Comparison of ENCODE assay signal across 1 cellular context in the genomic region with DNA sequence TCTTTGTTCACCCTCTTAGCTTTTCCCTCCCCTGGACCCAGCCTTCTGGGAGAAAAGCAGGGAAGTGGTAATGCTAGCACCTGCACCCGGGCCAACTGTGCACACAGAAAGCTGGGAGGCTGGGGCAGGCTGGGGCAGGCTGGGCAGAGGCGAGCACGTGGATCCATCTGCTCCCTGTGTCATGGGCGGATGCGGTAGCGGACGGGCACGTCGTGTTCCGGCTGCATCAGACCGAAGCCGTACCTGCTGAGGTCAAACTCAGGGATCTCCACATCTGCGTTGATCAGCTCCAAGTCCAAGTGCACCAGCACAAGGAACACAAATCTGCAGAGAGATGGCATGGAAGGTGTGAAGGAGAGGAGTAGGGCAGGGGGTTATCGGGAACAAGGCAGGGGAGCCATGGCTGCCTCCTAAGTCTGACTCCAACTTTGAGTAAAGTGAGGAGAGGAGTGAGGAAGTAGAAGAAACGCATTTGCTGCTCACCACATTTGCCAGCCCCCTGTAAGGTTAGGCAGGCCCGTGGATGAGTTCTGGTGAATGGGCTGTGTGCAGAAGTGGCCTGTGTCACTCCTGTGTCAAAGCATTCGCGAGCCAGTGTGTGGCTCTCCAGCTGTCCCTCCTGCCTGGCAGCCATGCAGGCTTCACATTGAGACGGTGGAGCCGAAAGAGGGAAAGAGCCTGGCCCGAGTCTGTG.
TF ChIP-seq lines count a peak whose summit lies in the region.

No MANE protein-coding gene starts in this region.

TF ChIP-seq in HepG2, 621 proteins besides CTCF, POLR2A, EP300 and RAD21:
- no peak for TF ChIP-seq CHCHD3 (CRISPR knock-in tag; IDR thresholded peaks at IDR 0.05)
- TF ChIP-seq PITX1 (CRISPR knock-in tag; IDR thresholded peaks at IDR 0.05): no peak
- TF ChIP-seq RFX1 (IDR thresholded peaks at IDR 0.05): no peak
- TF ChIP-seq ELF3 (CRISPR knock-in tag; IDR thresholded peaks at IDR 0.05): no peak
- no peak for TF ChIP-seq ZNF20 (CRISPR knock-in tag; IDR thresholded peaks at IDR 0.05)
- TF ChIP-seq CREB1 (IDR thresholded peaks at IDR 0.05): no peak
- no peak for TF ChIP-seq CREB1 (CRISPR knock-in tag; IDR thresholded peaks at IDR 0.05)
- no peak for TF ChIP-seq ZNF589 (CRISPR knock-in tag; conservative IDR thresholded peaks at IDR 0.05)
- no peak for TF ChIP-seq SIN3B (IDR thresholded peaks at IDR 0.05; ENCODE audit: low read length)
- no peak for TF ChIP-seq SP2 (CRISPR knock-in tag; IDR thresholded peaks at IDR 0.05)
- TF ChIP-seq, protein P1, sequence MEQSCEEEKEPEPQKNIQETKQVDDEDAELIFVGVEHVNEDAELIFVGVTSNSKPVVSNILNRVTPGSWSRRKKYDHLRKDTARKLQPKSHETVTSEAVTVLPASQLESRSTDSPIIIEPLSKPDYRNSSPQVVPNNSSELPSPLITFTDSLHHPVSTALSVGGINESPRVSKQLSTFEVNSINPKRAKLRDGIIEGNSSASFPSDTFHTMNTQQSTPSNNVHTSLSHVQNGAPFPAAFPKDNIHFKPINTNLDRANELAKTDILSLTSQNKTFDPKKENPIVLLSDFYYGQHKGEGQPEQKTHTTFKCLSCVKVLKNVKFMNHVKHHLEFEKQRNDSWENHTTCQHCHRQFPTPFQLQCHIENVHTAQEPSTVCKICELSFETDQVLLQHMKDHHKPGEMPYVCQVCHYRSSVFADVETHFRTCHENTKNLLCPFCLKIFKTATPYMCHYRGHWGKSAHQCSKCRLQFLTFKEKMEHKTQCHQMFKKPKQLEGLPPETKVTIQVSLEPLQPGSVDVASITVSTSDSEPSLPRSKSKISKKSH (CRISPR knock-in tag; IDR thresholded peaks at IDR 0.05; ENCODE audit: borderline replicate concordance): 0 out of 2 replicates have a peak, but pooled peaks have one; percentile 32
- 0 out of 2 replicates have a peak, but pooled peaks have one; percentile 40 for TF ChIP-seq MTA1 (CRISPR knock-in tag; IDR thresholded peaks at IDR 0.05; ENCODE audit: borderline replicate concordance)
- TF ChIP-seq RBAK (CRISPR knock-in tag; IDR thresholded peaks at IDR 0.05): no peak
- TF ChIP-seq, protein P2, sequence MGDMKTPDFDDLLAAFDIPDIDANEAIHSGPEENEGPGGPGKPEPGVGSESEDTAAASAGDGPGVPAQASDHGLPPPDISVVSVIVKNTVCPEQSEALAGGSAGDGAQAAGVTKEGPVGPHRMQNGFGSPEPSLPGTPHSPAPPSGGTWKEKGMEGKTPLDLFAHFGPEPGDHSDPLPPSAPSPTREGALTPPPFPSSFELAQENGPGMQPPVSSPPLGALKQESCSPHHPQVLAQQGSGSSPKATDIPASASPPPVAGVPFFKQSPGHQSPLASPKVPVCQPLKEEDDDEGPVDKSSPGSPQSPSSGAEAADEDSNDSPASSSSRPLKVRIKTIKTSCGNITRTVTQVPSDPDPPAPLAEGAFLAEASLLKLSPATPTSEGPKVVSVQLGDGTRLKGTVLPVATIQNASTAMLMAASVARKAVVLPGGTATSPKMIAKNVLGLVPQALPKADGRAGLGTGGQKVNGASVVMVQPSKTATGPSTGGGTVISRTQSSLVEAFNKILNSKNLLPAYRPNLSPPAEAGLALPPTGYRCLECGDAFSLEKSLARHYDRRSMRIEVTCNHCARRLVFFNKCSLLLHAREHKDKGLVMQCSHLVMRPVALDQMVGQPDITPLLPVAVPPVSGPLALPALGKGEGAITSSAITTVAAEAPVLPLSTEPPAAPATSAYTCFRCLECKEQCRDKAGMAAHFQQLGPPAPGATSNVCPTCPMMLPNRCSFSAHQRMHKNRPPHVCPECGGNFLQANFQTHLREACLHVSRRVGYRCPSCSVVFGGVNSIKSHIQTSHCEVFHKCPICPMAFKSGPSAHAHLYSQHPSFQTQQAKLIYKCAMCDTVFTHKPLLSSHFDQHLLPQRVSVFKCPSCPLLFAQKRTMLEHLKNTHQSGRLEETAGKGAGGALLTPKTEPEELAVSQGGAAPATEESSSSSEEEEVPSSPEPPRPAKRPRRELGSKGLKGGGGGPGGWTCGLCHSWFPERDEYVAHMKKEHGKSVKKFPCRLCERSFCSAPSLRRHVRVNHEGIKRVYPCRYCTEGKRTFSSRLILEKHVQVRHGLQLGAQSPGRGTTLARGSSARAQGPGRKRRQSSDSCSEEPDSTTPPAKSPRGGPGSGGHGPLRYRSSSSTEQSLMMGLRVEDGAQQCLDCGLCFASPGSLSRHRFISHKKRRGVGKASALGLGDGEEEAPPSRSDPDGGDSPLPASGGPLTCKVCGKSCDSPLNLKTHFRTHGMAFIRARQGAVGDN (CRISPR knock-in tag; IDR thresholded peaks at IDR 0.05): peak; percentile 24; the same call in 1 of the 2 replicates
- TF ChIP-seq, protein P3, sequence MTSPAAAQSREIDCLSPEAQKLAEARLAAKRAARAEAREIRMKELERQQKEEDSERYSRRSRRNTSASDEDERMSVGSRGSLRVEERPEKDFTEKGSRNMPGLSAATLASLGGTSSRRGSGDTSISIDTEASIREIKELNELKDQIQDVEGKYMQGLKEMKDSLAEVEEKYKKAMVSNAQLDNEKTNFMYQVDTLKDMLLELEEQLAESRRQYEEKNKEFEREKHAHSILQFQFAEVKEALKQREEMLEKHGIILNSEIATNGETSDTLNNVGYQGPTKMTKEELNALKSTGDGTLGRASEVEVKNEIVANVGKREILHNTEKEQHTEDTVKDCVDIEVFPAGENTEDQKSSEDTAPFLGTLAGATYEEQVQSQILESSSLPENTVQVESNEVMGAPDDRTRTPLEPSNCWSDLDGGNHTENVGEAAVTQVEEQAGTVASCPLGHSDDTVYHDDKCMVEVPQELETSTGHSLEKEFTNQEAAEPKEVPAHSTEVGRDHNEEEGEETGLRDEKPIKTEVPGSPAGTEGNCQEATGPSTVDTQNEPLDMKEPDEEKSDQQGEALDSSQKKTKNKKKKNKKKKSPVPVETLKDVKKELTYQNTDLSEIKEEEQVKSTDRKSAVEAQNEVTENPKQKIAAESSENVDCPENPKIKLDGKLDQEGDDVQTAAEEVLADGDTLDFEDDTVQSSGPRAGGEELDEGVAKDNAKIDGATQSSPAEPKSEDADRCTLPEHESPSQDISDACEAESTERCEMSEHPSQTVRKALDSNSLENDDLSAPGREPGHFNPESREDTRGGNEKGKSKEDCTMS (CRISPR knock-in tag; conservative IDR thresholded peaks at IDR 0.05): no peak
- TF ChIP-seq, protein P4, sequence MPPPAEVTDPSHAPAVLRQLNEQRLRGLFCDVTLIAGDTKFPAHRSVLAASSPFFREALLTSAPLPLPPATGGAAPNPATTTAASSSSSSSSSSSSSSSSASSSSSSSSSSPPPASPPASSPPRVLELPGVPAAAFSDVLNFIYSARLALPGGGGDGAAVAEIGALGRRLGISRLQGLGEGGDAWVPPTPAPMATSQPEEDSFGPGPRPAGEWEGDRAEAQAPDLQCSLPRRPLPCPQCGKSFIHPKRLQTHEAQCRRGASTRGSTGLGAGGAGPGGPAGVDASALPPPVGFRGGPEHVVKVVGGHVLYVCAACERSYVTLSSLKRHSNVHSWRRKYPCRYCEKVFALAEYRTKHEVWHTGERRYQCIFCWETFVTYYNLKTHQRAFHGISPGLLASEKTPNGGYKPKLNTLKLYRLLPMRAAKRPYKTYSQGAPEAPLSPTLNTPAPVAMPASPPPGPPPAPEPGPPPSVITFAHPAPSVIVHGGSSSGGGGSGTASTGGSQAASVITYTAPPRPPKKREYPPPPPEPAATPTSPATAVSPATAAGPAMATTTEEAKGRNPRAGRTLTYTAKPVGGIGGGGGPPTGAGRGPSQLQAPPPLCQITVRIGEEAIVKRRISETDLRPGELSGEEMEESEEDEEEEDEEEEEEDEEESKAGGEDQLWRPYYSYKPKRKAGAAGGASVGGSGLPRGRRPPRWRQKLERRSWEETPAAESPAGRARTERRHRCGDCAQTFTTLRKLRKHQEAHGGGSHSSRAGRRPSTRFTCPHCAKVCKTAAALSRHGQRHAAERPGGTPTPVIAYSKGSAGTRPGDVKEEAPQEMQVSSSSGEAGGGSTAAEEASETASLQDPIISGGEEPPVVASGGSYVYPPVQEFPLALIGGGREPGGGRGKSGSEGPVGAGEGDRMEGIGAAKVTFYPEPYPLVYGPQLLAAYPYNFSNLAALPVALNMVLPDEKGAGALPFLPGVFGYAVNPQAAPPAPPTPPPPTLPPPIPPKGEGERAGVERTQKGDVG (CRISPR knock-in tag; IDR thresholded peaks at IDR 0.05; ENCODE audit: borderline replicate concordance): peak; percentile 63; the same call in 1 of the 2 replicates
- no peak for TF ChIP-seq BCL6 (CRISPR knock-in tag; IDR thresholded peaks at IDR 0.05)
- TF ChIP-seq, protein P5, sequence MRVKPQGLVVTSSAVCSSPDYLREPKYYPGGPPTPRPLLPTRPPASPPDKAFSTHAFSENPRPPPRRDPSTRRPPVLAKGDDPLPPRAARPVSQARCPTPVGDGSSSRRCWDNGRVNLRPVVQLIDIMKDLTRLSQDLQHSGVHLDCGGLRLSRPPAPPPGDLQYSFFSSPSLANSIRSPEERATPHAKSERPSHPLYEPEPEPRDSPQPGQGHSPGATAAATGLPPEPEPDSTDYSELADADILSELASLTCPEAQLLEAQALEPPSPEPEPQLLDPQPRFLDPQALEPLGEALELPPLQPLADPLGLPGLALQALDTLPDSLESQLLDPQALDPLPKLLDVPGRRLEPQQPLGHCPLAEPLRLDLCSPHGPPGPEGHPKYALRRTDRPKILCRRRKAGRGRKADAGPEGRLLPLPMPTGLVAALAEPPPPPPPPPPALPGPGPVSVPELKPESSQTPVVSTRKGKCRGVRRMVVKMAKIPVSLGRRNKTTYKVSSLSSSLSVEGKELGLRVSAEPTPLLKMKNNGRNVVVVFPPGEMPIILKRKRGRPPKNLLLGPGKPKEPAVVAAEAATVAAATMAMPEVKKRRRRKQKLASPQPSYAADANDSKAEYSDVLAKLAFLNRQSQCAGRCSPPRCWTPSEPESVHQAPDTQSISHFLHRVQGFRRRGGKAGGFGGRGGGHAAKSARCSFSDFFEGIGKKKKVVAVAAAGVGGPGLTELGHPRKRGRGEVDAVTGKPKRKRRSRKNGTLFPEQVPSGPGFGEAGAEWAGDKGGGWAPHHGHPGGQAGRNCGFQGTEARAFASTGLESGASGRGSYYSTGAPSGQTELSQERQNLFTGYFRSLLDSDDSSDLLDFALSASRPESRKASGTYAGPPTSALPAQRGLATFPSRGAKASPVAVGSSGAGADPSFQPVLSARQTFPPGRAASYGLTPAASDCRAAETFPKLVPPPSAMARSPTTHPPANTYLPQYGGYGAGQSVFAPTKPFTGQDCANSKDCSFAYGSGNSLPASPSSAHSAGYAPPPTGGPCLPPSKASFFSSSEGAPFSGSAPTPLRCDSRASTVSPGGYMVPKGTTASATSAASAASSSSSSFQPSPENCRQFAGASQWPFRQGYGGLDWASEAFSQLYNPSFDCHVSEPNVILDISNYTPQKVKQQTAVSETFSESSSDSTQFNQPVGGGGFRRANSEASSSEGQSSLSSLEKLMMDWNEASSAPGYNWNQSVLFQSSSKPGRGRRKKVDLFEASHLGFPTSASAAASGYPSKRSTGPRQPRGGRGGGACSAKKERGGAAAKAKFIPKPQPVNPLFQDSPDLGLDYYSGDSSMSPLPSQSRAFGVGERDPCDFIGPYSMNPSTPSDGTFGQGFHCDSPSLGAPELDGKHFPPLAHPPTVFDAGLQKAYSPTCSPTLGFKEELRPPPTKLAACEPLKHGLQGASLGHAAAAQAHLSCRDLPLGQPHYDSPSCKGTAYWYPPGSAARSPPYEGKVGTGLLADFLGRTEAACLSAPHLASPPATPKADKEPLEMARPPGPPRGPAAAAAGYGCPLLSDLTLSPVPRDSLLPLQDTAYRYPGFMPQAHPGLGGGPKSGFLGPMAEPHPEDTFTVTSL (CRISPR knock-in tag; IDR thresholded peaks at IDR 0.05; ENCODE audit: borderline replicate concordance): no peak
